Comparison of ENCODE assay signal across 7 cellular contexts in the genomic region with DNA sequence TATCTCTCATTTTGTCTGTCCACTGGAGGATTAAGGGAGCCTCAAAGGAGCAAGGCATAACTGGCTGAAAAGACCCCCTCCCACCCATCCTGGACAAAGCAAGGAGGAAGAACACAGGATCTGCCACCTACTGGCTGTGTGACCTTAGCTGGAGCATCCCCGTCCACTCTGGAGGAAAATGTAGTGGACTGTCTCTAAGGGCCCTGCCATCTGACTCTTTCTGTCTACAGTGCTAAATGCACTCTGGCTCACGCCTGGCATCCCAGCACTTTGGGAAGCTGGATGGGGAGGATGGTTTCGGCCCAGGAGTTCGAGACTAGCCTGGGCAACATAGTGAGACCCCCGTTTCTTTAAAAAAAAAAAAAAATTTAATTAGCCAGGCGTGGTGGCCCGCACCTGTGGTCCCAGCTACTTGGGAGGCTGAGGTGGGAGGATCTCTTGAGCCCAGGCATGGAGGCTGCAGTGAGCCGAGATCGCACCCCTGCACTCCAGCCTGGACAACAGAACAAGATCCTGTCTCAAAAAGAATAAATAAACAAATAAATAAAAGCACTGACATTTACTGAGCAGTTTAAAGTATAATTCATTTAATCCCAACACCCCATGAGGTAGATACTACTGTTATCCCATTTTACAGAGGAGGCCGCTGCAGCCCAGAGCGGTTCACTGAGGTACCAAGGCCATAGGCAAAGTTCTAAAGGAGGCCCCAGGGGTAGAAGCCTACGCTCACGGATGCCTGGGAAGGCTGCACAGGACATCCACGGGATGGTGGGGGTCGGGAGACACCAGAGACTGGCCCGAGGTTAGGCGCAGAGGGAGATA. TPM values are rescaled to one million over a fixed set of nuclear protein-coding genes. Genes with fewer than 3 reads are reported as not detected.
DNase-seq lines count a peak whose midpoint lies in the region; ATAC-seq and TF ChIP-seq lines count a peak whose summit lies in the region.

No MANE protein-coding gene starts in this region.

- H3K27ac Mint-ChIP-seq in GM23338 = peak overlapping the region; percentile 8; the same call in 1 of the 2 replicates

- H2AFZ ChIP-seq in GM23338 = peak overlapping the region; percentile 93

- H3K4me1 Mint-ChIP-seq in GM23338 = peaks cover 25% of the 10 kb centered on the region

- H3K4me1 ChIP-seq in GM23338 (ENCODE audit: insufficient read depth) (peaks cover 32% of the 10 kb centered on the region), SJCRH30 (peaks cover 33% of the 10 kb centered on the region), neutrophil (ENCODE audit: control insufficient read depth in 1 of 2, insufficient read depth in 1 of 2, low read depth in 1 of 2, low read length in 1 of 2) (peaks cover 54 to 64% of the 10 kb centered on the region in 2 experiments)

- H4K20me1 ChIP-seq in GM23338 (replicated peaks; ENCODE audit: insufficient read depth) = 0 out of 2 replicates have a peak, but pooled peaks cover 8% of the 10 kb centered on the region

- no peaks in the 10 kb centered on the region for H3K9me2 ChIP-seq in GM23338 (ENCODE audit: insufficient read depth)

- H3K4me3 Mint-ChIP-seq in GM23338 = peak overlapping the region; percentile 88

- TF ChIP-seq CTCF in GM23338 (conservative IDR thresholded peaks at IDR 0.05; ENCODE audit: low read depth in 2 of 2) (peak; percentile 25 to 36), neutrophil (IDR thresholded peaks at IDR 0.05) (no peak)

- DNase-seq in GM23338 (ENCODE audit: low spot score) (peak; percentile 31), SJCRH30 (no peak), NCI-H774 (lab: John Stamatoyannopoulos, UW) (no peak), NCI-H2171 treated with DMSO at 0.1 percent for 48 hours (lab: John Stamatoyannopoulos, UW) (no peak)
- no peak for DNase-seq in activated CD4-positive, alpha-beta T cell treated with anti-CD3 and anti-CD28 coated beads, Interleukin-2, amount 50 U/mL, for 1 hour

- peaks cover 38% of the 10 kb centered on the region for H3K79me2 ChIP-seq in GM23338 (replicated peaks; ENCODE audit: insufficient read depth)

- H3K9me3 ChIP-seq in SJCRH30 (replicated peaks) (no peaks in the 10 kb centered on the region), neutrophil (no peaks in the 10 kb centered on the region)

- H3F3A ChIP-seq in GM23338 (replicated peaks; ENCODE audit: low read depth) = 0 out of 2 replicates have a peak, but pooled peaks cover 5% of the 10 kb centered on the region

- ATAC-seq in GM23338 (peak; percentile 18), esophagus mucosa (peak; percentile 19)

- no peaks in the 10 kb centered on the region for H3K36me3 Mint-ChIP-seq in GM23338 (ENCODE audit: low read depth)

- peak overlapping the region; percentile 92 for H3K4me2 ChIP-seq in GM23338

- H3K27ac ChIP-seq in GM23338 (ENCODE audit: low read depth) = no peak overlapping the region
- H3K27ac ChIP-seq in SJCRH30 = peak overlapping the region; percentile 86
- peak overlapping the region; percentile 93 for H3K27ac ChIP-seq in neutrophil

- peak overlapping the region; percentile 89 for H3K4me3 ChIP-seq in GM23338
- H3K4me3 ChIP-seq in SJCRH30 = peak overlapping the region; percentile 100
- H3K4me3 ChIP-seq in neutrophil (ENCODE audit: low read depth in 1 of 2, low read length in 1 of 2) = peak overlapping the region; percentile 86 to 88

- H3K36me3 ChIP-seq in GM23338 (ENCODE audit: insufficient read depth) (no peaks in the 10 kb centered on the region), SJCRH30 (no peaks in the 10 kb centered on the region), neutrophil (no peaks in the 10 kb centered on the region)

- H3K27me3 ChIP-seq in GM23338 (ENCODE audit: insufficient read depth) (0 out of 2 replicates have a peak, but pooled peaks cover 5% of the 10 kb centered on the region), SJCRH30 (no peaks in the 10 kb centered on the region), neutrophil (no peaks in the 10 kb centered on the region)

- H3K9me3 Mint-ChIP-seq in GM23338 = no peaks in the 10 kb centered on the region

- peaks cover 8% of the 10 kb centered on the region for H3K27me3 Mint-ChIP-seq in GM23338 (ENCODE audit: insufficient read depth, low read depth, poor library complexity)

TF ChIP-seq in GM23338, 12 proteins besides CTCF, POLR2A, EP300 and RAD21 (continues in another document):
- TF ChIP-seq ZNF331 (CRISPR knock-in tag; IDR thresholded peaks at IDR 0.05; ENCODE audit: low read depth) = no peak
- no peak for TF ChIP-seq STAT1 (IDR thresholded peaks at IDR 0.05; ENCODE audit: unreplicated experiment)
- no peak for TF ChIP-seq CREB1 (CRISPR knock-in tag; IDR thresholded peaks at IDR 0.05; ENCODE audit: low read depth)
- TF ChIP-seq, protein P1, sequence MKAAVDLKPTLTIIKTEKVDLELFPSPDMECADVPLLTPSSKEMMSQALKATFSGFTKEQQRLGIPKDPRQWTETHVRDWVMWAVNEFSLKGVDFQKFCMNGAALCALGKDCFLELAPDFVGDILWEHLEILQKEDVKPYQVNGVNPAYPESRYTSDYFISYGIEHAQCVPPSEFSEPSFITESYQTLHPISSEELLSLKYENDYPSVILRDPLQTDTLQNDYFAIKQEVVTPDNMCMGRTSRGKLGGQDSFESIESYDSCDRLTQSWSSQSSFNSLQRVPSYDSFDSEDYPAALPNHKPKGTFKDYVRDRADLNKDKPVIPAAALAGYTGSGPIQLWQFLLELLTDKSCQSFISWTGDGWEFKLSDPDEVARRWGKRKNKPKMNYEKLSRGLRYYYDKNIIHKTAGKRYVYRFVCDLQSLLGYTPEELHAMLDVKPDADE (IDR thresholded peaks at IDR 0.05) = no peak
- TF ChIP-seq, protein P2, sequence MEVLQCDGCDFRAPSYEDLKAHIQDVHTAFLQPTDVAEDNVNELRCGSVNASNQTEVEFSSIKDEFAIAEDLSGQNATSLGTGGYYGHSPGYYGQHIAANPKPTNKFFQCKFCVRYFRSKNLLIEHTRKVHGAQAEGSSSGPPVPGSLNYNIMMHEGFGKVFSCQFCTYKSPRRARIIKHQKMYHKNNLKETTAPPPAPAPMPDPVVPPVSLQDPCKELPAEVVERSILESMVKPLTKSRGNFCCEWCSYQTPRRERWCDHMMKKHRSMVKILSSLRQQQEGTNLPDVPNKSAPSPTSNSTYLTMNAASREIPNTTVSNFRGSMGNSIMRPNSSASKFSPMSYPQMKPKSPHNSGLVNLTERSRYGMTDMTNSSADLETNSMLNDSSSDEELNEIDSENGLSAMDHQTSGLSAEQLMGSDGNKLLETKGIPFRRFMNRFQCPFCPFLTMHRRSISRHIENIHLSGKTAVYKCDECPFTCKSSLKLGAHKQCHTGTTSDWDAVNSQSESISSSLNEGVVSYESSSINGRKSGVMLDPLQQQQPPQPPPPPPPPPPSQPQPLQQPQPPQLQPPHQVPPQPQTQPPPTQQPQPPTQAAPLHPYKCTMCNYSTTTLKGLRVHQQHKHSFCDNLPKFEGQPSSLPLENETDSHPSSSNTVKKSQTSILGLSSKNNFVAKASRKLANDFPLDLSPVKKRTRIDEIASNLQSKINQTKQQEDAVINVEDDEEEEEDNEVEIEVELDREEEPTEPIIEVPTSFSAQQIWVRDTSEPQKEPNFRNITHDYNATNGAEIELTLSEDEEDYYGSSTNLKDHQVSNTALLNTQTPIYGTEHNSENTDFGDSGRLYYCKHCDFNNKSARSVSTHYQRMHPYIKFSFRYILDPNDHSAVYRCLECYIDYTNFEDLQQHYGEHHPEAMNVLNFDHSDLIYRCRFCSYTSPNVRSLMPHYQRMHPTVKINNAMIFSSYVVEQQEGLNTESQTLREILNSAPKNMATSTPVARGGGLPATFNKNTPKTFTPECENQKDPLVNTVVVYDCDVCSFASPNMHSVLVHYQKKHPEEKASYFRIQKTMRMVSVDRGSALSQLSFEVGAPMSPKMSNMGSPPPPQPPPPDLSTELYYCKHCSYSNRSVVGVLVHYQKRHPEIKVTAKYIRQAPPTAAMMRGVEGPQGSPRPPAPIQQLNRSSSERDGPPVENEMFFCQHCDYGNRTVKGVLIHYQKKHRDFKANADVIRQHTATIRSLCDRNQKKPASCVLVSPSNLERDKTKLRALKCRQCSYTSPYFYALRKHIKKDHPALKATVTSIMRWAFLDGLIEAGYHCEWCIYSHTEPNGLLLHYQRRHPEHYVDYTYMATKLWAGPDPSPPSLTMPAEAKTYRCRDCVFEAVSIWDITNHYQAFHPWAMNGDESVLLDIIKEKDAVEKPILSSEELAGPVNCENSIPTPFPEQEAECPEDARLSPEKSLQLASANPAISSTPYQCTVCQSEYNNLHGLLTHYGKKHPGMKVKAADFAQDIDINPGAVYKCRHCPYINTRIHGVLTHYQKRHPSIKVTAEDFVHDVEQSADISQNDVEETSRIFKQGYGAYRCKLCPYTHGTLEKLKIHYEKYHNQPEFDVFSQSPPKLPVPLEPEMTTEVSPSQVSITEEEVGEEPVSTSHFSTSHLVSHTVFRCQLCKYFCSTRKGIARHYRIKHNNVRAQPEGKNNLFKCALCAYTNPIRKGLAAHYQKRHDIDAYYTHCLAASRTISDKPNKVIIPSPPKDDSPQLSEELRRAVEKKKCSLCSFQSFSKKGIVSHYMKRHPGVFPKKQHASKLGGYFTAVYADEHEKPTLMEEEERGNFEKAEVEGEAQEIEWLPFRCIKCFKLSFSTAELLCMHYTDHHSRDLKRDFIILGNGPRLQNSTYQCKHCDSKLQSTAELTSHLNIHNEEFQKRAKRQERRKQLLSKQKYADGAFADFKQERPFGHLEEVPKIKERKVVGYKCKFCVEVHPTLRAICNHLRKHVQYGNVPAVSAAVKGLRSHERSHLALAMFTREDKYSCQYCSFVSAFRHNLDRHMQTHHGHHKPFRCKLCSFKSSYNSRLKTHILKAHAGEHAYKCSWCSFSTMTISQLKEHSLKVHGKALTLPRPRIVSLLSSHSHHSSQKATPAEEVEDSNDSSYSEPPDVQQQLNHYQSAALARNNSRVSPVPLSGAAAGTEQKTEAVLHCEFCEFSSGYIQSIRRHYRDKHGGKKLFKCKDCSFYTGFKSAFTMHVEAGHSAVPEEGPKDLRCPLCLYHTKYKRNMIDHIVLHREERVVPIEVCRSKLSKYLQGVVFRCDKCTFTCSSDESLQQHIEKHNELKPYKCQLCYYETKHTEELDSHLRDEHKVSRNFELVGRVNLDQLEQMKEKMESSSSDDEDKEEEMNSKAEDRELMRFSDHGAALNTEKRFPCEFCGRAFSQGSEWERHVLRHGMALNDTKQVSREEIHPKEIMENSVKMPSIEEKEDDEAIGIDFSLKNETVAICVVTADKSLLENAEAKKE (CRISPR knock-in tag; IDR thresholded peaks at IDR 0.05) = no peak

RNA-seq across cellular contexts. Expression of gene TBC1D2B, which starts 1.1 kb away (rescaled TPM):
- 17.0 and 17.8 TPM in 2 replicates for total RNA-seq in GM23338 (2014; rRNA removed; shearing (Covaris generic))
- 3.6 and 5.2 TPM in 2 replicates for polyA plus RNA-seq in GM23338 (2016; fragmentation: Nextera tagmentation; extraction: Ambion mirVana)
- total RNA-seq in SJCRH30 (2014; rRNA removed; shearing (Covaris generic)) = 50.7 and 58.2 TPM in 2 replicates
- total RNA-seq in esophagus mucosa = 18.6 TPM

RNA-seq across cellular contexts. Expression of gene SH2D7, which starts 15.9 kb away (rescaled TPM):
- total RNA-seq in GM23338 (2014; rRNA removed; shearing (Covaris generic)) = not detected in 2 replicates
- 0.31 and 0.33 TPM in 2 replicates for polyA plus RNA-seq in GM23338 (2016; fragmentation: Nextera tagmentation; extraction: Ambion mirVana)
- total RNA-seq in SJCRH30 (2014; rRNA removed; shearing (Covaris generic)) = 0.08 and 0.36 TPM in 2 replicates
- not detected for total RNA-seq in esophagus mucosa

RNA-seq across cellular contexts. Expression of gene CIB2, which starts 54.8 kb away (rescaled TPM):
- total RNA-seq in GM23338 (2014; rRNA removed; shearing (Covaris generic)) = 62.6 and 64.4 TPM in 2 replicates
- polyA plus RNA-seq in GM23338 (2016; fragmentation: Nextera tagmentation; extraction: Ambion mirVana) = 56.6 and 59.5 TPM in 2 replicates
- 0.59 and 2.8 TPM in 2 replicates for total RNA-seq in SJCRH30 (2014; rRNA removed; shearing (Covaris generic))
- 5.6 TPM for total RNA-seq in esophagus mucosa
